ENCODE assay signal across 8 cellular contexts in genomic region chr9:5450360-5451051, GRCh38. TPM values are rescaled to one million over a fixed set of nuclear protein-coding genes. Genes with fewer than 3 reads are reported as not detected.
DNase-seq lines count a peak whose midpoint lies in the region; ATAC-seq and TF ChIP-seq lines count a peak whose summit lies in the region.

TSS of gene CD274 (plus strand) at chr9:5450542. CDS start at chr9:5456114, 5,572 bp downstream.

- H3K27me3 ChIP-seq in BE2C: no peaks in the 10 kb centered on the region
- H3K27me3 ChIP-seq in endocrine pancreas (ENCODE audit: control insufficient read depth, insufficient read depth, low read length): no peaks in the 10 kb centered on the region
- H3K27me3 ChIP-seq in mesendoderm (ENCODE audit: insufficient read depth, low read length, poor library complexity): no peaks in the 10 kb centered on the region

- no peak within 1 kb of the TSS for H3K18ac ChIP-seq in mesendoderm (ENCODE audit: low read length)

- DNase-seq in BE2C: peak; percentile 88
- DNase-seq in NCI-H82 (lab: John Stamatoyannopoulos, UW): peak; percentile 84
- peak; percentile 66 to 78 for DNase-seq in activated CD8-positive, alpha-beta memory T cell treated with anti-CD3 and anti-CD28 coated beads for 4 hours (ENCODE audit: low read depth in 2 of 2)
- DNase-seq in mesendoderm: peak; percentile 89
- peak; percentile 75 for DNase-seq in stimulated activated CD8-positive, alpha-beta memory T cell treated with anti-CD3 and anti-CD28 coated beads, Interleukin-12 subunit alpha, Interleukin-12 subunit beta, amount 100 ng/mL, for 4 hours (ENCODE audit: low read depth)

- H3K9me3 ChIP-seq in BE2C (no peaks in the 10 kb centered on the region), endocrine pancreas (ENCODE audit: control insufficient read depth, low read length) (no peaks in the 10 kb centered on the region)

- H2BK120ac ChIP-seq in mesendoderm (ENCODE audit: low read depth, low read length): no peak within 1 kb of the TSS

- no peak within 1 kb of the TSS for H3K27ac ChIP-seq in mesendoderm (ENCODE audit: low read depth, low read length)

- no CpG with 5 or more reads among the region's 36 CpGs for WGBS in mesendoderm (ENCODE audit: extremely low coverage, insufficient coverage, low lambda C conversion rate)

- TF ChIP-seq CTCF in BE2C (IDR thresholded peaks at IDR 0.05; ENCODE audit: low read depth, low read length): peak; percentile 69

- H2BK15ac ChIP-seq in mesendoderm (replicated peaks; ENCODE audit: low read depth): no peak within 1 kb of the TSS

- H2AK5ac ChIP-seq in mesendoderm (ENCODE audit: low read length): no peak within 1 kb of the TSS

- no peak within 1 kb of the TSS for H4K8ac ChIP-seq in mesendoderm (ENCODE audit: low read depth, low read length)

- H4K5ac ChIP-seq in mesendoderm (ENCODE audit: low read length): no peak within 1 kb of the TSS

- no peaks in the 10 kb centered on the region for H3K79me2 ChIP-seq in mesendoderm (ENCODE audit: control insufficient read depth, insufficient read depth, low read length)

- peak within 1 kb of the TSS; percentile 56 for H3K4me2 ChIP-seq in mesendoderm (ENCODE audit: low read length)

- H3K4ac ChIP-seq in mesendoderm (ENCODE audit: low read depth, low read length): no peak within 1 kb of the TSS

- peak; percentile 61 for ATAC-seq in GM19035 (IDR thresholded peaks at IDR 0.05; ENCODE audit: unreplicated experiment)
- peak; percentile 55 for ATAC-seq in HG03442 (IDR thresholded peaks at IDR 0.05; ENCODE audit: unreplicated experiment)

- H3K9ac ChIP-seq in endocrine pancreas (ENCODE audit: control insufficient read depth, insufficient read depth, low read length): peak within 1 kb of the TSS; percentile 93
- peak within 1 kb of the TSS; percentile 33 for H3K9ac ChIP-seq in mesendoderm (ENCODE audit: low read length)

- no peak within 1 kb of the TSS for H2BK5ac ChIP-seq in mesendoderm (ENCODE audit: low read length)

- H3K4me1 ChIP-seq in BE2C (no peaks in the 10 kb centered on the region), endocrine pancreas (ENCODE audit: control insufficient read depth, insufficient read depth, low read length) (peaks cover 15% of the 10 kb centered on the region), mesendoderm (ENCODE audit: control insufficient read depth, low read depth, low read length) (no peaks in the 10 kb centered on the region)

- peak within 1 kb of the TSS; percentile 58 for H3K56ac ChIP-seq in mesendoderm (ENCODE audit: low read length)

- H3K23ac ChIP-seq in mesendoderm (ENCODE audit: low read length): no peak within 1 kb of the TSS

- no peaks in the 10 kb centered on the region for H3K79me1 ChIP-seq in mesendoderm (ENCODE audit: low read length)

- peak within 1 kb of the TSS; percentile 68 for H3K4me3 ChIP-seq in BE2C (ENCODE audit: low read depth, low read length)
- H3K4me3 ChIP-seq in endocrine pancreas (ENCODE audit: control insufficient read depth, insufficient read depth, low read length): peak within 1 kb of the TSS; percentile 93
- H3K4me3 ChIP-seq in mesendoderm (ENCODE audit: low read length): peak within 1 kb of the TSS; percentile 30

- H3K36me3 ChIP-seq in BE2C (no peaks in the 10 kb centered on the region), endocrine pancreas (ENCODE audit: control insufficient read depth, insufficient read depth, low read length) (no peaks in the 10 kb centered on the region), mesendoderm (ENCODE audit: control insufficient read depth, insufficient read depth, low read length) (no peaks in the 10 kb centered on the region)

RNA-seq across cellular contexts. Expression of gene CD274, which starts in this region (rescaled TPM):
- 1.6 TPM for polyA plus RNA-seq in BE2C (2012; ENCODE audit: insufficient read depth, insufficient read length, low read depth)
- 0.27 TPM for polyA plus RNA-seq in mesendoderm (2013, experiment 1 of 2)
- 0.15 TPM for polyA plus RNA-seq in mesendoderm (2013, experiment 2 of 2)

Comparison
In these comparisons a context has a peak if more than half of its experiments do, and no peak if none do; other contexts are left out.
1. H3K4me3 ChIP-seq: peak in every context shown above with its lines; median percentile 93 in endocrine pancreas; 68 in BE2C; 30 in mesendoderm.